In genomic region chr9:97557606-97558095, GRCh38 we compare ENCODE assay signal across 10 cellular contexts. TPM values are rescaled to one million over a fixed set of nuclear protein-coding genes. Genes with fewer than 3 reads are reported as not detected.
DNase-seq lines count a peak whose midpoint lies in the region; ATAC-seq lines count a peak whose summit lies in the region.
"Had no signal": no experiment of that assay in that cellular context is flagged by ENCODE, and none has a peak within 500 bp of the region (broad histone marks: within the 10 kb centered on the region; RNA-seq: fewer than 3 reads in every experiment).

No MANE protein-coding gene starts in this region.

- DNase-seq in G401 (ENCODE audit: low spot score) (peak; percentile 77), SHP77 (lab: John Stamatoyannopoulos, UW) (peak; percentile 66 to 68), head of caudate nucleus (peak in 37 of 42 donors; percentile 27 to 82 (median 63)), sciatic nerve (ENCODE audit: low spot score) (peak; percentile 82), NCI-H1417 treated with DMSO at 0.1 percent for 48 hours (lab: John Stamatoyannopoulos, UW) (no peak), AG08396 (ENCODE audit: low spot score) (no peak)
- DNase-seq: DMS79 treated with DMSO at 0.1 percent for 48 hours, erythroblast had no signal

- in situ Hi-C loops in G401 (cut with HindIII; ENCODE audit: low sequenced_read_pairs): no loop called here

- peak; percentile 88 for ATAC-seq in sciatic nerve
- ATAC-seq in HG02763 (IDR thresholded peaks at IDR 0.05; ENCODE audit: unreplicated experiment): no peak
- ATAC-seq in HG02938 (IDR thresholded peaks at IDR 0.05; ENCODE audit: unreplicated experiment): no peak

- intact Hi-C loops in head of caudate nucleus (cut with DNase I): no loop called here
- intact Hi-C loops in sciatic nerve (cut with DNase I): no loop called here

RNA-seq across cellular contexts. Expression of gene TMOD1, which starts 56.2 kb away (rescaled TPM):
- not detected in 2 replicates for total RNA-seq in G401 (2014; rRNA removed; shearing (Covaris generic))
- 25.3 TPM for total RNA-seq in sciatic nerve

Comparison
In these comparisons a context has a peak if more than half of its experiments do, and no peak if none do; other contexts are left out.
1. DNase-seq: peak in G401 (single experiment), SHP77 (2 of 2), head of caudate nucleus (37 of 42) and sciatic nerve (single experiment); none in NCI-H1417 treated with DMSO at 0.1 percent for 48 hours (single experiment) and AG08396 (single experiment).
2. RNA of gene TMOD1, which starts 56.2 kb away (total RNA-seq): 25.3 TPM in sciatic nerve (single experiment); not detected in G401; every median in the first group is over 10 times any median in the second.